Comparison of ENCODE assay signal across 8 cellular contexts in genomic region chr7:102478314-102479206, GRCh38. TPM values are rescaled to one million over a fixed set of nuclear protein-coding genes. Genes with fewer than 3 reads are reported as not detected.
A peak's percentile ranks its signal among the peaks of the same experiment; 100 is the strongest.
DNase-seq lines count a peak whose midpoint lies in the region; ATAC-seq and TF ChIP-seq lines count a peak whose summit lies in the region.
"Not testable (repeated sequence)": the region's sequence is repeated elsewhere in the genome, so short reads cannot be mapped to it uniquely, and the experiment has no call there.

Gene POLR2J (minus strand): TSS chr7:102478922. CDS start chr7:102478860, 62 bp downstream.

- H3K4me3 Mint-ChIP-seq in activated CD4-positive, alpha-beta T cell treated with anti-CD3 and anti-CD28 coated beads, Interleukin-2, amount 10 ng/mL, durations not matched to agents 7 days and 5 days = peak within 1 kb of the TSS; percentile 90

- TF ChIP-seq CTCF in GM13976 (IDR thresholded peaks at IDR 0.05; ENCODE audit: borderline replicate concordance, control extremely low read depth, extremely low read depth, insufficient read depth, missing control alignments) = peak; percentile 39
- TF ChIP-seq CTCF in HEK293 (tag by site-specific recombination; IDR thresholded peaks at IDR 0.05) = not testable (repeated sequence)
- TF ChIP-seq CTCF in breast epithelium (IDR thresholded peaks at IDR 0.05) = peak in 1 of 3 donors; percentile 24

- intact Hi-C loops in breast epithelium (cut with DNase I; ENCODE audit: low total_unique reads); sciatic nerve (cut with DNase I): not testable (repeated sequence)

- H3K4me3 ChIP-seq in HEK293 (ENCODE audit: low read depth, low read length) (peak within 1 kb of the TSS; percentile 39), breast epithelium (peak within 1 kb of the TSS; percentile 48 to 68 (median 55)), iPS-11a (ENCODE audit: low read depth, low read length) (peak within 1 kb of the TSS; percentile 17), thymus (ENCODE audit: low read length) (peak within 1 kb of the TSS; percentile 42)
- H3K4me3 ChIP-seq in Jurkat, Clone E6-1 (ENCODE audit: low read length) = peak within 1 kb of the TSS; percentile 46

- not testable (repeated sequence) for H3K4me1 ChIP-seq in HEK293 (ENCODE audit: control insufficient read depth, insufficient read depth, low read length); breast epithelium; thymus (ENCODE audit: control insufficient read depth, insufficient read depth, low read length)

- H3K27me3 ChIP-seq in breast epithelium; thymus (ENCODE audit: control insufficient read depth, insufficient read depth): not testable (repeated sequence)

- not testable (repeated sequence) for H3K36me3 Mint-ChIP-seq in activated CD4-positive, alpha-beta T cell treated with anti-CD3 and anti-CD28 coated beads, Interleukin-2, amount 10 ng/mL, durations not matched to agents 7 days and 5 days (ENCODE audit: low read depth)

- not testable (repeated sequence) for H3K27ac ChIP-seq in HEK293 (ENCODE audit: extremely low read depth, low read depth, low read length); breast epithelium; thymus (ENCODE audit: low read depth)

- H3K9me3 ChIP-seq in HEK293 (ENCODE audit: control insufficient read depth, insufficient read depth, low read depth, low read length); breast epithelium; thymus (ENCODE audit: control insufficient read depth): not testable (repeated sequence)

- DNase-seq in GM13976 (ENCODE audit: low spot score) = not testable (repeated sequence)
- DNase-seq in Jurkat, Clone E6-1 (ENCODE audit: low read depth, low spot score) = peak; percentile 79
- peak; percentile 91 for DNase-seq in activated CD4-positive, alpha-beta T cell treated with anti-CD3 and anti-CD28 coated beads, Interleukin-2, amount 10 ng/mL, durations not matched to agents 7 days and 5 days
- DNase-seq in breast epithelium (ENCODE audit: low spot score in 2 of 2) (peak; percentile 74 to 84), sciatic nerve (ENCODE audit: low spot score) (peak; percentile 96)

- H3K27me3 Mint-ChIP-seq in activated CD4-positive, alpha-beta T cell treated with anti-CD3 and anti-CD28 coated beads, Interleukin-2, amount 10 ng/mL, durations not matched to agents 7 days and 5 days = not testable (repeated sequence)

- CTCF ChIA-PET in HEK293 (lab: Yijun Ruan, JAX) = interaction anchor here (0.7 kb wide), 1 partner anchor 66 kb away, joined by 4 read pairs; no protein-coding TSS in a partner anchor
- CTCF ChIA-PET in activated CD4-positive, alpha-beta T cell treated with anti-CD3 and anti-CD28 coated beads, Interleukin-2, amount 10 ng/mL, durations not matched to agents 7 days and 5 days (lab: Charles Lee) = not testable (repeated sequence)

- TF ChIP-seq POLR2A in breast epithelium (IDR thresholded peaks at IDR 0.05) = not testable (repeated sequence)

- not testable (repeated sequence) for H3K36me3 ChIP-seq in HEK293 (ENCODE audit: control insufficient read depth in 2 of 2, insufficient read depth in 1 of 2, low read length in 2 of 2); breast epithelium; thymus (ENCODE audit: control insufficient read depth, insufficient read depth)

- ATAC-seq in sciatic nerve = peak; percentile 95

- in situ Hi-C loops in GM13976 (cut with MboI; ENCODE audit: low sequenced_read_pairs, unreplicated experiment) = not testable (repeated sequence)

- H3K9me3 Mint-ChIP-seq in activated CD4-positive, alpha-beta T cell treated with anti-CD3 and anti-CD28 coated beads, Interleukin-2, amount 10 ng/mL, durations not matched to agents 7 days and 5 days = not testable (repeated sequence)

- H3K4me1 Mint-ChIP-seq in activated CD4-positive, alpha-beta T cell treated with anti-CD3 and anti-CD28 coated beads, Interleukin-2, amount 10 ng/mL, durations not matched to agents 7 days and 5 days = not testable (repeated sequence)

- H3K27ac Mint-ChIP-seq in activated CD4-positive, alpha-beta T cell treated with anti-CD3 and anti-CD28 coated beads, Interleukin-2, amount 10 ng/mL, durations not matched to agents 7 days and 5 days = peak within 1 kb of the TSS; percentile 90

- WGBS in thymus = under 1% methylated on average over 57 of the region's 72 CpGs

- POLR2A ChIA-PET in HEK293 (lab: Yijun Ruan, JAX); activated CD4-positive, alpha-beta T cell treated with anti-CD3 and anti-CD28 coated beads, Interleukin-2, amount 10 ng/mL, durations not matched to agents 7 days and 5 days (lab: Charles Lee): not testable (repeated sequence)

TF ChIP-seq in HEK293, 187 proteins besides CTCF, POLR2A, EP300 and RAD21:
- TF ChIP-seq, protein P1, sequence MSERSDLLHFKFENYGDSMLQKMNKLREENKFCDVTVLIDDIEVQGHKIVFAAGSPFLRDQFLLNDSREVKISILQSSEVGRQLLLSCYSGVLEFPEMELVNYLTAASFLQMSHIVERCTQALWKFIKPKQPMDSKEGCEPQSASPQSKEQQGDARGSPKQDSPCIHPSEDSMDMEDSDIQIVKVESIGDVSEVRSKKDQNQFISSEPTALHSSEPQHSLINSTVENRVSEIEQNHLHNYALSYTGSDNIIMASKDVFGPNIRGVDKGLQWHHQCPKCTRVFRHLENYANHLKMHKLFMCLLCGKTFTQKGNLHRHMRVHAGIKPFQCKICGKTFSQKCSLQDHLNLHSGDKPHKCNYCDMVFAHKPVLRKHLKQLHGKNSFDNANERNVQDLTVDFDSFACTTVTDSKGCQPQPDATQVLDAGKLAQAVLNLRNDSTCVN (tag by site-specific recombination; optimal IDR thresholded peaks at IDR 0.05) = peak; percentile 33
- peak; percentile 68 for TF ChIP-seq ZBTB11 (tag by site-specific recombination; conservative IDR thresholded peaks at IDR 0.05; ENCODE audit: low read depth)

RNA-seq across cellular contexts. Expression of gene POLR2J, which starts in this region (rescaled TPM):
- polyA plus RNA-seq in Jurkat, Clone E6-1 (2012; ENCODE audit: insufficient read depth, insufficient read length) = 77.2 TPM
- 10 to 100 TPM; 44.3 to 56.4 TPM for total RNA-seq in activated CD4-positive, alpha-beta T cell treated with anti-CD3 and anti-CD28 coated beads, Interleukin-2, amount 10 ng/mL, durations not matched to agents 7 days and 5 days
- 10 to 100 TPM; 14.3 to 24.2 (median 22.3) TPM for total RNA-seq in breast epithelium
- total RNA-seq in sciatic nerve = 31.6 TPM
- polyA plus RNA-seq in thymus = 67.1 TPM
